20 cellular contexts compared by ENCODE assay signal in the genomic region with DNA sequence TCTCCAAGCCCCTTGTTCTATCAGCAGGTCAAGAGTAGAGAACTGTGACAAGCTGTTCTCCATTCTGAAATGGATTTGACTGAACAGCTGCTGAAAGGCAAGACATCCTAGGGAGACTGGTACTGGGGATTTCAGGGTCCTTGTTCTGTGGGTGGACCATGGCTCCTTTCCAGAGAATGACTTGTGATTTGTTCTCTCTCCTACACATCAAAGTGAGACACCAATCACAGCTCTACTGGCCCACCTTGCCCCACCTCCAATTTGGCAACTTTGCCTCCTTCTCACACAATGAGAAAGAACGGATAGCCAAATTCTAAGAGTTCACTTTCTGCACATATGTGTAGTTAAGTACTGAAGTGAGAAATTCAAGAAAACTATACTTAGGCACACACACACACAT.
DNase-seq lines count a peak whose midpoint lies in the region; ATAC-seq and TF ChIP-seq lines count a peak whose summit lies in the region.
"Had no signal": no experiment of that assay in that cellular context is flagged by ENCODE, and none has a peak within 500 bp of the region (broad histone marks: within the 10 kb centered on the region; RNA-seq: fewer than 3 reads in every experiment).

No MANE protein-coding gene starts in this region.

- peaks cover 16 to 23% of the 10 kb centered on the region in 2 experiments for H3K4me1 ChIP-seq in trophoblast cell (ENCODE audit: control insufficient read depth in 1 of 2, insufficient read depth in 2 of 2, low read length in 2 of 2)
- H3K4me1 ChIP-seq: BE2C, testis had no signal

- H4K91ac ChIP-seq in trophoblast cell (ENCODE audit: low read depth, low read length), result peak overlapping the region; percentile 50

- H2AFZ ChIP-seq in trophoblast cell (ENCODE audit: insufficient read depth, low read length, poor library complexity), result no peak overlapping the region

- H3K4me1 Mint-ChIP-seq in chondrocyte (ENCODE audit: low read depth), result peaks cover 38% of the 10 kb centered on the region

- no peak overlapping the region for H2BK5ac ChIP-seq in trophoblast cell (ENCODE audit: low read depth, low read length, poor library complexity)

- WGBS in trophoblast cell (ENCODE audit: extremely low coverage, insufficient coverage, insufficient read length), result no CpG with 5 or more reads among the region's 1 CpG

- no peak overlapping the region for H3K9ac ChIP-seq in trophoblast cell (ENCODE audit: low read length)

- no peak overlapping the region for H3K4me3 ChIP-seq in trophoblast cell (ENCODE audit: low read depth, low read length)
- H3K4me3 ChIP-seq: adrenal gland, testis had no signal

- H3K18ac ChIP-seq in trophoblast cell (ENCODE audit: low read length), result no peak overlapping the region

- peaks cover 11% of the 10 kb centered on the region for H3K79me1 ChIP-seq in trophoblast cell (ENCODE audit: low read length)

- no peak overlapping the region for H2BK120ac ChIP-seq in trophoblast cell (ENCODE audit: insufficient read depth, low read length, poor library complexity)

- no peaks in the 10 kb centered on the region for H3K9me3 Mint-ChIP-seq in chondrocyte (ENCODE audit: low read depth)
- H3K9me3 Mint-ChIP-seq: central memory CD8-positive, alpha-beta T cell; T-helper 2 cell treated with Interferon-gamma antibody and Interleukin-4, amounts not matched to agents 5 μg/mL and 100 μg/mL, for 36 hours had no signal

- peaks cover 2% of the 10 kb centered on the region for H3K79me2 ChIP-seq in trophoblast cell (ENCODE audit: control insufficient read depth, insufficient read depth, low read length, poor library complexity)

- H3K23ac ChIP-seq in trophoblast cell (ENCODE audit: low read length), result no peak overlapping the region

- H3K4ac ChIP-seq in trophoblast cell (ENCODE audit: low read depth, low read length), result no peak overlapping the region

- no peak overlapping the region for H2AK5ac ChIP-seq in trophoblast cell (ENCODE audit: low read length)

- no peak overlapping the region for H3K4me2 ChIP-seq in trophoblast cell (ENCODE audit: low read length)

- H3K27me3 Mint-ChIP-seq in chondrocyte (ENCODE audit: low read depth), result no peaks in the 10 kb centered on the region

- ATAC-seq in GM18868 (IDR thresholded peaks at IDR 0.05; ENCODE audit: unreplicated experiment) (peak; percentile 67), HG03342 (IDR thresholded peaks at IDR 0.05; ENCODE audit: unreplicated experiment) (peak; percentile 29)
- ATAC-seq: sciatic nerve had no signal

- H3K14ac ChIP-seq in trophoblast cell (ENCODE audit: low read length), result no peak overlapping the region

- H3K36me3 ChIP-seq in trophoblast cell (ENCODE audit: control insufficient read depth in 1 of 2, insufficient read depth in 2 of 2, low read length in 2 of 2), result no peaks in the 10 kb centered on the region
- H3K36me3 ChIP-seq: adrenal gland, BE2C had no signal

- H4K12ac ChIP-seq in trophoblast cell (ENCODE audit: low read depth, low read length), result no peak overlapping the region

- H3K27me3 ChIP-seq in trophoblast cell (ENCODE audit: insufficient read depth, low read length), result no peaks in the 10 kb centered on the region
- H3K27me3 ChIP-seq: adrenal gland, BE2C, testis had no signal

- H3K4me3 Mint-ChIP-seq in chondrocyte (ENCODE audit: unreplicated experiment), result no peak overlapping the region
- H3K4me3 Mint-ChIP-seq: central memory CD8-positive, alpha-beta T cell; T-helper 2 cell treated with Interferon-gamma antibody and Interleukin-4, amounts not matched to agents 5 μg/mL and 100 μg/mL, for 36 hours had no signal

- H4K8ac ChIP-seq in trophoblast cell (ENCODE audit: low read depth, low read length), result no peak overlapping the region

- peak overlapping the region; percentile 17 for H3K27ac Mint-ChIP-seq in chondrocyte (ENCODE audit: unreplicated experiment)
- H3K27ac Mint-ChIP-seq: T-helper 2 cell treated with Interferon-gamma antibody and Interleukin-4, amounts not matched to agents 5 μg/mL and 100 μg/mL, for 36 hours had no signal

- no peaks in the 10 kb centered on the region for H3K9me3 ChIP-seq in trophoblast cell (ENCODE audit: insufficient read depth, low read depth, low read length)
- H3K9me3 ChIP-seq: adrenal gland, BE2C, testis had no signal

- no peak overlapping the region for H3K27ac ChIP-seq in trophoblast cell (ENCODE audit: low read depth, low read length)
- H3K27ac ChIP-seq: adrenal gland, testis had no signal

- H2BK12ac ChIP-seq in trophoblast cell (ENCODE audit: low read length), result peak overlapping the region; percentile 38

- no peak for TF ChIP-seq CTCF in chondrocyte (IDR thresholded peaks at IDR 0.05)

- DNase-seq in chondrocyte (ENCODE audit: low spot score) (no peak), trophoblast cell (no peak), middle frontal gyrus (ENCODE audit: extremely low spot score, low spot score) (no peak), NOMO-1 treated with dmso at 0.1 percent for 144 hours (lab: John Stamatoyannopoulos, UW; ENCODE audit: unreplicated experiment) (no peak)
- DNase-seq in stimulated activated CD4-positive, alpha-beta T cell treated with anti-CD3 and anti-CD28 coated beads, Interleukin-2, amount 100 ng/mL, for 24 hours, result no peak
- DNase-seq: activated CD4-positive, CD25-positive, alpha-beta regulatory T cell treated with anti-CD3 and anti-CD28 coated beads, Interleukin-2, amount 50 U/mL, for 72 hours; adrenal gland; BE2C; DMS153; hippocampal formation; NCI-H1694 treated with DMSO at 0.1 percent for 48 hours; NCI-H446; SHP77 treated with DMSO at 0.1 percent for 48 hours; stimulated activated CD4-positive, alpha-beta T cell treated with anti-CD3 and anti-CD28 coated beads, Interleukin-2, amount 100 ng/mL, for 48 hours; testis had no signal

- no peaks in the 10 kb centered on the region for H3K36me3 Mint-ChIP-seq in chondrocyte (ENCODE audit: low read depth)
